In genomic region chr1:31762726-31763670, GRCh38 we compare ENCODE assay signal across 8 cellular contexts. TPM values are rescaled to one million over a fixed set of nuclear protein-coding genes. Genes with fewer than 3 reads are reported as not detected.
DNase-seq lines count a peak whose midpoint lies in the region; ATAC-seq and TF ChIP-seq lines count a peak whose summit lies in the region.

No MANE protein-coding gene starts in this region.

- H3K4me3 ChIP-seq in ascending aorta = peak overlapping the region; percentile 63 to 86

- H3K36me3 Mint-ChIP-seq in T-helper 1 cell treated with Interleukin-12 subunit alpha and Interleukin-12 subunit beta and Interleukin-4 antibody, amounts not matched to agents 30 μg/mL and 1 μg/mL, for 36 hours (ENCODE audit: low read depth) = no peaks in the 10 kb centered on the region

- peak overlapping the region; percentile 81 for H3K4me3 Mint-ChIP-seq in T-helper 1 cell treated with Interleukin-12 subunit alpha and Interleukin-12 subunit beta and Interleukin-4 antibody, amounts not matched to agents 30 μg/mL and 1 μg/mL, for 36 hours

- H3K27me3 ChIP-seq in ascending aorta = no peaks in the 10 kb centered on the region

- no peaks in the 10 kb centered on the region for H3K9me3 ChIP-seq in ascending aorta

- peaks cover 20% of the 10 kb centered on the region for H3K4me1 Mint-ChIP-seq in T-helper 1 cell treated with Interleukin-12 subunit alpha and Interleukin-12 subunit beta and Interleukin-4 antibody, amounts not matched to agents 30 μg/mL and 1 μg/mL, for 36 hours (ENCODE audit: low read depth)

- H3K4me1 ChIP-seq in ascending aorta = peaks cover 10 to 31% of the 10 kb centered on the region in 2 donors

- H3K9me3 Mint-ChIP-seq in T-helper 1 cell treated with Interleukin-12 subunit alpha and Interleukin-12 subunit beta and Interleukin-4 antibody, amounts not matched to agents 30 μg/mL and 1 μg/mL, for 36 hours = no peaks in the 10 kb centered on the region

- H3K36me3 ChIP-seq in ascending aorta = no peaks in the 10 kb centered on the region

- TF ChIP-seq CTCF in ascending aorta (IDR thresholded peaks at IDR 0.05) = peak; percentile 62 to 73 (median 68)

- peaks cover 70% of the 10 kb centered on the region for H3K27me3 Mint-ChIP-seq in T-helper 1 cell treated with Interleukin-12 subunit alpha and Interleukin-12 subunit beta and Interleukin-4 antibody, amounts not matched to agents 30 μg/mL and 1 μg/mL, for 36 hours (ENCODE audit: low read depth)

- intact Hi-C loops in ascending aorta (cut with DNase I) = loop anchor here (1.0 to 5.0 kb wide), 3 partner anchors 26 to 299 kb away; no protein-coding TSS in a partner anchor

- no peak overlapping the region for H3K27ac ChIP-seq in ascending aorta

- H3K27ac Mint-ChIP-seq in T-helper 1 cell treated with Interleukin-12 subunit alpha and Interleukin-12 subunit beta and Interleukin-4 antibody, amounts not matched to agents 30 μg/mL and 1 μg/mL, for 36 hours = no peak overlapping the region

- DNase-seq in ELR (ENCODE audit: low read depth) (peak; percentile 71), NCI-H1048 (lab: John Stamatoyannopoulos, UW) (peak; percentile 53), ascending aorta (ENCODE audit: low spot score in 2 of 2) (peak in 1 of 2 donors; percentile 82), hepatic stellate cell (ENCODE audit: low spot score) (peak; percentile 79), retina (peak; percentile 92)

- ATAC-seq in HG03095 (IDR thresholded peaks at IDR 0.05; ENCODE audit: unreplicated experiment) (no peak), HG03520 (IDR thresholded peaks at IDR 0.05; ENCODE audit: unreplicated experiment) (no peak)

RNA-seq across cellular contexts. Expression of gene ADGRB2, which starts 1.1 kb away (rescaled TPM):
- total RNA-seq in ascending aorta = 1.9 TPM

RNA-seq across cellular contexts. Expression of gene SPOCD1, which starts 52.8 kb away (rescaled TPM):
- 30.7 TPM for total RNA-seq in ascending aorta

RNA-seq across cellular contexts. Expression of gene COL16A1, which starts 59.2 kb away (rescaled TPM):
- total RNA-seq in ascending aorta = 339 TPM
